34 cellular contexts compared by ENCODE assay signal in the genomic region with DNA sequence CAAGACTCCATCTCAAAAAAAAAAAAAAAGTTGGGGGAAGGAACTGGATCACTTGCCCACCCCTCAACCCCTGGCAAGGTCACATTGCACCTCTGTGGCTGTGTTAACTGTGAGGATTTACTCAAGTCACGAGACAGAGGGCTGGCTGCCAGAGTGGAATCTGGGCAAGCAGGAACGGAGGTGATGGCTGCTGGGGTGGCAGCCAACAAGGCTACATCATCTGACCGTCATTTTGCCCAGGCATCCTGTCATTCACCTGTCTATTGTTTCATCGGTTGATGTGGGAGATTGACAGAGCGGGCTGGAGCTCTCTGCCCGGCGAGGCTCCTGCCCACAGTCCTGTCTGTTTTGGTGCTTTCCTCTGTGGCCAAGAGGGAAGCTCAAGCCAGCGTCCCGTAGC.
"Had no signal": no experiment of that assay in that cellular context is flagged by ENCODE, and none has a peak within 500 bp of the region (broad histone marks: within the 10 kb centered on the region; RNA-seq: fewer than 3 reads in every experiment).

No MANE protein-coding gene starts in this region.

- FAIRE-seq: small intestine had no signal

- DNase-seq: activated CD4-positive, alpha-beta T cell treated with anti-CD3 and anti-CD28 coated beads for 48 hours; activated CD4-positive, alpha-beta T cell treated with anti-CD3 and anti-CD28 coated beads, Interleukin-2, amount 50 U/mL, for 48 hours; activated CD8-positive, alpha-beta memory T cell treated with anti-CD3 and anti-CD28 coated beads for 24 hours; activated effector memory CD4-positive, alpha-beta T cell treated with anti-CD3 and anti-CD28 coated beads, Interleukin-2, amount 50 U/mL, for 16 hours; activated naive CD4-positive, alpha-beta T cell treated with anti-CD3 and anti-CD28 coated beads for 36 hours; activated naive CD8-positive, alpha-beta T cell treated with anti-CD3 and anti-CD28 coated beads for 36 hours; adrenal gland; aorta; body of pancreas; cerebellar nuclear complex; colonic mucosa; effector memory CD4-positive, alpha-beta T cell; foreskin fibroblast; islet precursor cell; left colon; lower lobe of right lung; mesenchymal stem cell; naive thymus-derived CD8-positive, alpha-beta T cell; small intestine; stimulated activated CD4-positive, alpha-beta T cell treated with anti-CD3 and anti-CD28 coated beads, Interleukin-1b, Interleukin-23, amount 100 ng/mL, for 48 hours; stimulated activated CD4-positive, alpha-beta T cell treated with anti-CD3 and anti-CD28 coated beads, Interleukin-4, amount 100 ng/mL, for 4 hours; stimulated activated CD8-positive, alpha-beta memory T cell treated with anti-CD3 and anti-CD28 coated beads, Interleukin-4, amount 100 ng/mL, for 48 hours; stimulated activated naive CD8-positive, alpha-beta T cell treated with anti-CD3 and anti-CD28 coated beads, Interleukin-15, amount 100 ng/mL, for 72 hours; substantia nigra; T-helper 17 cell; T1000; tibial artery; upper lobe of right lung; WERI-Rb-1 had no signal

- H3K4me3 ChIP-seq: adrenal gland, body of pancreas, colonic mucosa, lower lobe of right lung, neural progenitor cell, tibial artery, upper lobe of right lung had no signal

- H3K9ac ChIP-seq: neural progenitor cell had no signal

- H3K9me3 ChIP-seq: adrenal gland, body of pancreas, colonic mucosa, lower lobe of right lung, tibial artery, upper lobe of right lung had no signal

- ATAC-seq: activated CD4-positive, CD25-positive, alpha-beta regulatory T cell treated with anti-CD3 and anti-CD28 coated beads, Interleukin-2, amount 50 U/mL, for 24 hours; body of pancreas; esophagus mucosa; left colon; lower lobe of right lung; naive thymus-derived CD8-positive, alpha-beta T cell; sciatic nerve; stimulated activated memory B cell treated with anti-CD40 and anti-IgM and Interleukin-4, amounts not matched to agents 10 μg/mL and 1 μg/mL and 100 μg/mL, for 72 hours; stimulated activated naive CD8-positive, alpha-beta T cell treated with anti-CD3 and anti-CD28 coated beads, Interleukin-15, amount 100 ng/mL, for 72 hours; T-helper 17 cell; upper lobe of right lung had no signal

- H3K4me1 ChIP-seq: adrenal gland, body of pancreas, colonic mucosa, lower lobe of right lung, neural progenitor cell, tibial artery, upper lobe of right lung had no signal

- H3K36me3 ChIP-seq: neural progenitor cell had no signal

- H3K27ac ChIP-seq: adrenal gland, body of pancreas, colonic mucosa, lower lobe of right lung, neural progenitor cell, tibial artery, upper lobe of right lung, WERI-Rb-1 had no signal

- H3K27me3 ChIP-seq: adrenal gland, body of pancreas, colonic mucosa, neural progenitor cell, tibial artery, upper lobe of right lung had no signal

- H3K4me2 ChIP-seq: neural progenitor cell had no signal

- H2AFZ ChIP-seq: neural progenitor cell had no signal
